ENCODE assay signal across 8 cellular contexts in genomic region chr16:69089091-69089912, GRCh38. TPM values are rescaled to one million over a fixed set of nuclear protein-coding genes. Genes with fewer than 3 reads are reported as not detected.
DNase-seq lines count a peak whose midpoint lies in the region; ATAC-seq and TF ChIP-seq lines count a peak whose summit lies in the region.

No MANE protein-coding gene starts in this region.

- TF ChIP-seq EP300 in upper lobe of left lung (IDR thresholded peaks at IDR 0.05) (no peak), tibial nerve (IDR thresholded peaks at IDR 0.05) (no peak)

- TF ChIP-seq POLR2A in esophagus squamous epithelium (IDR thresholded peaks at IDR 0.05) (no peak), upper lobe of left lung (IDR thresholded peaks at IDR 0.05) (no peak), tibial nerve (IDR thresholded peaks at IDR 0.05) (no peak)

- intact Hi-C loops in left cardiac atrium (cut with DNase I) (no loop called here), Right ventricle myocardium superior (cut with DNase I) (no loop called here), esophagus squamous epithelium (cut with DNase I) (no loop called here)

- CTCF ChIA-PET in RWPE1 (lab: Yijun Ruan, JAX), result interaction anchor here (0.6 to 1.0 kb wide), 3 partner anchors 16 to 552 kb away, joined by 4 to 6 read pairs (median 4); no protein-coding TSS in a partner anchor

- no peak overlapping the region for H3K4ac ChIP-seq in mesenchymal stem cell (ENCODE audit: low read depth in 1 of 2, low read length in 2 of 2)

- H3K27ac ChIP-seq in RWPE1 (peak overlapping the region; percentile 66), esophagus squamous epithelium (peak overlapping the region in 3 of 4 donors; percentile 32 to 44 (median 40)), upper lobe of left lung (peak overlapping the region in 3 of 4 donors; percentile 35 to 65 (median 54)), mesenchymal stem cell (ENCODE audit: low read length, poor library complexity, severe bottlenecking) (no peak overlapping the region), tibial nerve (no peak overlapping the region)

- H3K4me3 ChIP-seq in esophagus squamous epithelium (no peak overlapping the region), upper lobe of left lung (no peak overlapping the region), mesenchymal stem cell (ENCODE audit: insufficient read depth in 1 of 2, low read depth in 1 of 2, low read length in 2 of 2) (no peak overlapping the region), tibial nerve (no peak overlapping the region)

- no peak overlapping the region for H3K18ac ChIP-seq in mesenchymal stem cell (ENCODE audit: low read depth in 1 of 2, low read length in 2 of 2)

- no peak overlapping the region for H2BK12ac ChIP-seq in mesenchymal stem cell (ENCODE audit: low read length in 2 of 2)

- WGBS in esophagus squamous epithelium, 2 donors, result 22% methylated on average over 11 to 14 of the region's 16 CpGs
- WGBS in upper lobe of left lung, 2 donors, result 27 to 41% methylated on average over 10 to 16 of the region's 16 CpGs
- WGBS in mesenchymal stem cell, result 80% methylated on average over 16 of the region's 16 CpGs
- 54 to 61% methylated on average over 13 to 16 of the region's 16 CpGs for WGBS in tibial nerve, 2 donors

- H3K36me3 ChIP-seq in esophagus squamous epithelium (peaks cover 0 to 13% (median 0%) of the 10 kb centered on the region in 3 donors), upper lobe of left lung (peaks cover 0 to 6% (median 0%) of the 10 kb centered on the region in 4 donors), mesenchymal stem cell (ENCODE audit: control insufficient read depth in 1 of 2, insufficient read depth in 2 of 2, low read depth in 1 of 2, low read length in 2 of 2) (peaks cover 7 to 9% of the 10 kb centered on the region in 2 experiments), tibial nerve (peaks cover 0 to 33% (median 6%) of the 10 kb centered on the region in 3 donors)

- POLR2A ChIA-PET in RWPE1 (lab: Yijun Ruan, JAX; ENCODE audit: low non-redundant PET), result interaction anchor here (0.5 kb wide), 1 partner anchor 209 kb away, joined by 3 read pairs; no protein-coding TSS in a partner anchor

- no peak overlapping the region for H2BK15ac ChIP-seq in mesenchymal stem cell (ENCODE audit: low read depth, poor library complexity, severe bottlenecking)

- no peaks in the 10 kb centered on the region for H3K79me1 ChIP-seq in mesenchymal stem cell (replicated peaks; ENCODE audit: low read length, poor library complexity, severe bottlenecking)

- no peak overlapping the region for H3K9ac ChIP-seq in mesenchymal stem cell (ENCODE audit: low read length)

- no peak overlapping the region for H4K91ac ChIP-seq in mesenchymal stem cell (ENCODE audit: low read length)

- no peak for DNase-seq in left cardiac atrium
- no peak for DNase-seq in Right ventricle myocardium superior
- DNase-seq in RWPE1 (ENCODE audit: low spot score), result no peak
- no peak for DNase-seq in esophagus squamous epithelium (lab: John Stamatoyannopoulos, UW)
- DNase-seq in upper lobe of left lung, result peak in 1 of 2 donors; percentile 69
- no peak for DNase-seq in mesenchymal stem cell
- DNase-seq in OCI-M2 (lab: John Stamatoyannopoulos, UW; ENCODE audit: unreplicated experiment), result no peak
- no peak for DNase-seq in tibial nerve (ENCODE audit: low spot score in 2 of 2)

- no peak overlapping the region for H3K14ac ChIP-seq in mesenchymal stem cell (ENCODE audit: low read length in 2 of 2)

- H3K27me3 ChIP-seq in esophagus squamous epithelium, result no peaks in the 10 kb centered on the region
- H3K27me3 ChIP-seq in upper lobe of left lung, result no peaks in the 10 kb centered on the region
- H3K27me3 ChIP-seq in mesenchymal stem cell (ENCODE audit: control insufficient read depth in 1 of 2, insufficient read depth in 1 of 2, low read length in 2 of 2), result no peaks in the 10 kb centered on the region
- H3K27me3 ChIP-seq in tibial nerve, result no peaks in the 10 kb centered on the region

- no peak overlapping the region for H2AK5ac ChIP-seq in mesenchymal stem cell (ENCODE audit: low read length, severe bottlenecking)

- no peak overlapping the region for H2BK5ac ChIP-seq in mesenchymal stem cell (ENCODE audit: low read depth, low read length, poor library complexity, severe bottlenecking)

- H3K23ac ChIP-seq in mesenchymal stem cell (ENCODE audit: low read length in 2 of 2), result no peak overlapping the region

- no peak for TF ChIP-seq CTCF in RWPE1 (conservative IDR thresholded peaks at IDR 0.05; ENCODE audit: low read depth)
- no peak for TF ChIP-seq CTCF in esophagus squamous epithelium (IDR thresholded peaks at IDR 0.05)
- peak in 1 of 6 experiments; percentile 4 for TF ChIP-seq CTCF in upper lobe of left lung (IDR thresholded peaks at IDR 0.05)
- TF ChIP-seq CTCF in tibial nerve (IDR thresholded peaks at IDR 0.05), result no peak

- H3K4me1 ChIP-seq in esophagus squamous epithelium, result peaks cover 7 to 39% (median 18%) of the 10 kb centered on the region in 3 donors
- peaks cover 8 to 31% (median 16%) of the 10 kb centered on the region in 4 donors for H3K4me1 ChIP-seq in upper lobe of left lung
- H3K4me1 ChIP-seq in mesenchymal stem cell (ENCODE audit: control insufficient read depth, insufficient read depth, low read depth, low read length), result peaks cover 12% of the 10 kb centered on the region
- H3K4me1 ChIP-seq in tibial nerve, result peaks cover 0 to 5% (median 0%) of the 10 kb centered on the region in 4 donors

- H3K9me3 ChIP-seq in esophagus squamous epithelium, result no peaks in the 10 kb centered on the region
- H3K9me3 ChIP-seq in upper lobe of left lung, result no peaks in the 10 kb centered on the region
- H3K9me3 ChIP-seq in mesenchymal stem cell (ENCODE audit: control insufficient read depth, low read length), result no peaks in the 10 kb centered on the region
- H3K9me3 ChIP-seq in tibial nerve, result no peaks in the 10 kb centered on the region

- ATAC-seq in left cardiac atrium (peak; percentile 43 to 59), Right ventricle myocardium superior (ENCODE audit: poor library complexity) (no peak), upper lobe of left lung (ENCODE audit: low FRiP score in 2 of 2) (peak; percentile 25 to 66)

- no peak overlapping the region for H2AFZ ChIP-seq in mesenchymal stem cell (ENCODE audit: low read depth, low read length)

- H2BK120ac ChIP-seq in mesenchymal stem cell (ENCODE audit: low read depth, low read length), result no peak overlapping the region

- no peak overlapping the region for H4K8ac ChIP-seq in mesenchymal stem cell (ENCODE audit: low read length)

- no peak overlapping the region for H3K4me2 ChIP-seq in mesenchymal stem cell (ENCODE audit: low read length, poor library complexity, severe bottlenecking)

RNA-seq across cellular contexts. Expression of gene HAS3, which starts 16.2 kb away (rescaled TPM):
- total RNA-seq in left cardiac atrium, result under 1 TPM; 0.44 TPM
- 0.19 TPM for total RNA-seq in Right ventricle myocardium superior
- 100 to 1,000 TPM in 1 of 4 donors, 10 to 100 TPM in 3; 15.8 to 103 (median 51.4) TPM for total RNA-seq in esophagus squamous epithelium
- 10 to 100 TPM in 4 of 6 donors, 1 to 10 TPM in 2; 4.5 to 32.0 (median 15.8) TPM for total RNA-seq in upper lobe of left lung
- 0.06 TPM for polyA plus RNA-seq in mesenchymal stem cell (2013, experiment 1 of 2)
- polyA plus RNA-seq in mesenchymal stem cell (2013, experiment 2 of 2), result 0.10 TPM
- total RNA-seq in tibial nerve, result 1 to 10 TPM in 2 of 4 donors, under 1 TPM in 2; 0.42 to 7.1 (median 2.1) TPM

RNA-seq across cellular contexts. Expression of gene CHTF8, which starts 43.1 kb away (rescaled TPM):
- total RNA-seq in left cardiac atrium (10 to 100 TPM; 52.9 to 56.7 TPM), Right ventricle myocardium superior (52.5 TPM), esophagus squamous epithelium (10 to 100 TPM; 51.2 to 83.4 (median 63.4) TPM), upper lobe of left lung (100 to 1,000 TPM in 1 of 6 donors, 10 to 100 TPM in 5; 33.5 to 103 (median 70.6) TPM), tibial nerve (10 to 100 TPM; 58.8 to 99.0 (median 76.5) TPM)
- polyA plus RNA-seq in mesenchymal stem cell (2013, experiment 1 of 2), result 68.6 TPM
- polyA plus RNA-seq in mesenchymal stem cell (2013, experiment 2 of 2), result 67.4 TPM

RNA-seq across cellular contexts. Expression of gene UTP4, which starts 43.1 kb away (rescaled TPM):
- total RNA-seq in left cardiac atrium (10 to 100 TPM; 26.6 to 32.9 TPM), Right ventricle myocardium superior (24.1 TPM), esophagus squamous epithelium (10 to 100 TPM; 18.3 to 42.2 (median 28.6) TPM), upper lobe of left lung (10 to 100 TPM; 10.9 to 38.8 (median 28.4) TPM), tibial nerve (10 to 100 TPM; 17.6 to 48.0 (median 24.1) TPM)
- 27.9 TPM for polyA plus RNA-seq in mesenchymal stem cell (2013, experiment 1 of 2)
- polyA plus RNA-seq in mesenchymal stem cell (2013, experiment 2 of 2), result 27.8 TPM

Comparison
In these comparisons a context has a peak if more than half of its experiments do, and no peak if none do; other contexts are left out.
1. H3K27ac ChIP-seq: peak in RWPE1 (single experiment), esophagus squamous epithelium (3 of 4) and upper lobe of left lung (3 of 4); none in mesenchymal stem cell (single experiment) and tibial nerve (0 of 4).